ENCODE assay signal across 14 cellular contexts in the genomic region with DNA sequence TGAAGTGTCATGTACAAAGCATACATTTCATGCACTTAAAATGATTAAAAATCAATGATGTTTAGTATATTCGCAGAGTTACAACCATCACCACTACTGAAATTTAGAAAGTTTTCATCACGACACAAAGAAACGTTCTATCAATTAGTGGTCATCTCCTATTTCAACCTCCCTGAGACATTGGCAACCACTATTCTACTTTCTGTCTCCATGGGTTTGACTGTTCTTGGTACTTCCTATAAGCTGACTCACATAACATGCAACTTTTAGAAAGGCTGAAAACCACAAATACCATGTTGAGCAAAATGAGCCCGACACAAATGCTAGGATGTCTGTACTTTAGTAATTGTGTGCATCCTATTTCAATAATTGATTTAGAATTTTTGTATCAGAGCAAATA. TPM values are rescaled to one million over a fixed set of nuclear protein-coding genes. Genes with fewer than 3 reads are reported as not detected.
"Had no signal": no experiment of that assay in that cellular context is flagged by ENCODE, and none has a peak within 500 bp of the region (broad histone marks: within the 10 kb centered on the region; RNA-seq: fewer than 3 reads in every experiment).

No MANE protein-coding gene starts in this region.

RNA-seq across cellular contexts. Expression of a gene that starts 5.2 kb away (rescaled TPM):
- total RNA-seq: activated naive CD4-positive, alpha-beta T cell treated with anti-CD3 and anti-CD28 coated beads for 36 hours; fibroblast of villous mesenchyme; pulmonary artery endothelial cell; right cardiac atrium had no signal
- polyA plus RNA-seq: heart left ventricle had no signal

RNA-seq across cellular contexts. Expression of a gene that starts 10.2 kb away (rescaled TPM):
- total RNA-seq: activated naive CD4-positive, alpha-beta T cell treated with anti-CD3 and anti-CD28 coated beads for 36 hours; colonic mucosa; esophagus muscularis mucosa; fibroblast of villous mesenchyme; heart left ventricle; left colon; lower leg skin; myocyte; pulmonary artery endothelial cell; right cardiac atrium; skeletal muscle tissue; transverse colon had no signal
- polyA plus RNA-seq: heart left ventricle, right cardiac atrium had no signal

RNA-seq across cellular contexts. Expression of a gene that starts 21.1 kb away (rescaled TPM):
- total RNA-seq: activated naive CD4-positive, alpha-beta T cell treated with anti-CD3 and anti-CD28 coated beads for 36 hours; fibroblast of villous mesenchyme; lower leg skin; myocyte; pulmonary artery endothelial cell; right cardiac atrium; skeletal muscle tissue had no signal
- polyA plus RNA-seq: heart left ventricle, right cardiac atrium had no signal

RNA-seq across cellular contexts. Expression of a gene that starts 22.6 kb away (rescaled TPM):
- total RNA-seq: fibroblast of villous mesenchyme, lower leg skin, myocyte, pulmonary artery endothelial cell, temporal lobe had no signal
- polyA plus RNA-seq: neural cell had no signal

RNA-seq across cellular contexts. Expression of a gene that starts 40.8 kb away (rescaled TPM):
- total RNA-seq: fibroblast of villous mesenchyme, pulmonary artery endothelial cell had no signal
